Comparison of ENCODE assay signal across 1 cellular context in the genomic region with DNA sequence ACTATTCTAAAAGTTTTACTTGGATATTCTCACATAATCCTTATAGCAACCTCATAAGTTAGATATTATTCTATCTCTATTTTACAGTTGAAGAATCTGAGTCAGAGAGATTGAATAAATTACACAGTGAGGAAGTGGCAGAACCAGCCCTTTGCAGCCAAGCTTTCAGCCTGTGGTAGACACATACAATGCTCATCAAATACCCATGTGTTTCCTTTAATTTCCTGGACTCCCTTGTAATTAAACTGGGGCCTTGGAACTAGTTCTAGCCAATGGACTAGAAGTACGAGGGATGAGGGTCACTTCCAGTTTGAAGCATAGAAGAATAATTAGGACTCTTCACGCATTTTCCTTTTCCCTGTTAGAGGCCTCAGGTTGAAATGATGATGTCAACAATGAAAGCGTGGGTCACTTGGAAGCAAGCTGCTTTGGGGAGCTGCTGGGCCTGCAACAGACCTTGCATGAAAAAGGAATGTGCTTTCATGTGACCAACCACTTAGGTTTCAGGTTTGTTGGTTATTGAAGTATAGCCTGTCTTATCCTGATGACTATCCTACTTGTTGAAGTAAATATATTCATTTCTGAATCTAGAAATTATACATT.
A peak's percentile ranks its signal among the peaks of the same experiment; 100 is the strongest.
TF ChIP-seq lines count a peak whose summit lies in the region.

No MANE protein-coding gene starts in this region.

TF ChIP-seq in HEK293, 187 proteins besides CTCF, POLR2A, EP300 and RAD21 (continued from another document):
- TF ChIP-seq ZBTB44 (tag by site-specific recombination; IDR thresholded peaks at IDR 0.05), result peak; percentile 81; the same call in 1 of the 2 replicates
